ENCODE assay signal across 25 cellular contexts in genomic region chr3:72080800-72081199, GRCh38.
"Had no signal": no experiment of that assay in that cellular context is flagged by ENCODE, and none has a peak within 500 bp of the region (broad histone marks: within the 10 kb centered on the region; RNA-seq: fewer than 3 reads in every experiment).

No MANE protein-coding gene starts in this region.

- H3K27ac ChIP-seq: esophagus muscularis mucosa, foreskin keratinocyte, pancreas, psoas muscle, suprapubic skin, tibial artery had no signal

- H3K4me2 ChIP-seq: smooth muscle cell had no signal

- H3K9me3 ChIP-seq: pancreas, suprapubic skin, tibial artery had no signal

- FAIRE-seq: kidney, pancreas had no signal

- DNase-seq: activated B cell treated with CpG ODN at 0.5 μM for 24 hours; activated CD4-positive, alpha-beta T cell treated with anti-CD3 and anti-CD28 coated beads for 36 hours; activated CD8-positive, alpha-beta memory T cell treated with anti-CD3 and anti-CD28 coated beads, Interleukin-2, amount 10 ng/mL, durations not matched to agents 7 days and 5 days; activated CD8-positive, alpha-beta T cell treated with anti-CD3 and anti-CD28 coated beads, Interleukin-2, amount 10 ng/mL, durations not matched to agents 7 days and 5 days; activated naive CD8-positive, alpha-beta T cell treated with anti-CD3 and anti-CD28 coated beads, Interleukin-2, amount 50 U/mL, for 24 hours; activated T-cell treated with anti-CD3 and anti-CD28 coated beads, Interleukin-2, amount 50 U/mL, for 48 hours; amygdala; central memory CD4-positive, alpha-beta T cell; foreskin keratinocyte; heart left ventricle; hypothalamus; immature natural killer cell; kidney; left colon; mesenchymal stem cell; pancreas; psoas muscle; stimulated activated CD4-positive, alpha-beta T cell treated with anti-CD3 and anti-CD28 coated beads, Interleukin-1b, Interleukin-23, amount 100 ng/mL, for 48 hours; stimulated activated CD4-positive, alpha-beta T cell treated with anti-CD3 and anti-CD28 coated beads, Interleukin-4, amount 100 ng/mL, for 4 hours; stimulated activated CD8-positive, alpha-beta memory T cell treated with anti-CD3 and anti-CD28 coated beads, Interleukin-4, amount 100 ng/mL, for 48 hours; stimulated activated naive B cell treated with anti-CD40 and anti-IgM and Interleukin-4, amounts not matched to agents 10 μg/mL and 1 μg/mL and 100 μg/mL, for 72 hours; tibial artery had no signal

- H3K4me3 ChIP-seq: esophagus muscularis mucosa, heart left ventricle, pancreas, psoas muscle, smooth muscle cell, suprapubic skin, tibial artery had no signal

- H3K36me3 ChIP-seq: esophagus muscularis mucosa, heart left ventricle, pancreas, suprapubic skin, tibial artery had no signal

- H3K4me1 ChIP-seq: foreskin keratinocyte, pancreas, psoas muscle, tibial artery had no signal

- H3K27me3 ChIP-seq: esophagus muscularis mucosa, heart left ventricle, pancreas, suprapubic skin, tibial artery had no signal
